ENCODE assay signal across 10 cellular contexts in genomic region chr15:70348581-70349344, GRCh38.
DNase-seq lines count a peak whose midpoint lies in the region; ATAC-seq and TF ChIP-seq lines count a peak whose summit lies in the region.
"Had no signal": no experiment of that assay in that cellular context is flagged by ENCODE, and none has a peak within 500 bp of the region (broad histone marks: within the 10 kb centered on the region; RNA-seq: fewer than 3 reads in every experiment).

No MANE protein-coding gene starts in this region.

- H3K36me3 ChIP-seq in BE2C (no peaks in the 10 kb centered on the region), adrenal gland (replicated peaks in 1 of 2) (no peaks in the 10 kb centered on the region), mucosa of descending colon (ENCODE audit: low read depth) (no peaks in the 10 kb centered on the region)

- whole genome bisulfite sequencing in adrenal gland, 4 donors: 63 to 70% (median 67%) methylated on average over 17 of the region's 17 CpGs

- no peak for TF ChIP-seq POLR2A in adrenal gland (IDR thresholded peaks at IDR 0.05)

- H3K27ac ChIP-seq in adrenal gland: peak overlapping the region in 2 of 5 donors; percentile 26 to 72

- peak; percentile 51 for ATAC-seq in mucosa of descending colon
- ATAC-seq in GM21526 (IDR thresholded peaks at IDR 0.05; ENCODE audit: low FRiP score, unreplicated experiment): no peak
- ATAC-seq in activated CD4-positive, CD25-positive, alpha-beta regulatory T cell treated with anti-CD3 and anti-CD28 coated beads, Interleukin-2, amount 50 U/mL, for 24 hours: no peak
- ATAC-seq in HG03457 (IDR thresholded peaks at IDR 0.05; ENCODE audit: unreplicated experiment): no peak

- no peaks in the 10 kb centered on the region for H3K9me3 Mint-ChIP-seq in activated T-helper 2 cell treated with anti-CD3 and anti-CD28 coated beads, Interferon-gamma antibody, Interleukin-2, Interleukin-4, amounts not matched to agents 10 μg/mL and 5 μg/mL and 100 μg/mL, durations not matched to agents 14 hours and 24 hours and 36 hours
- H3K9me3 Mint-ChIP-seq: CD8-positive, alpha-beta memory T cell had no signal

- peaks cover 17% of the 10 kb centered on the region for H3K27me3 Mint-ChIP-seq in activated T-helper 2 cell treated with anti-CD3 and anti-CD28 coated beads, Interferon-gamma antibody, Interleukin-2, Interleukin-4, amounts not matched to agents 10 μg/mL and 5 μg/mL and 100 μg/mL, durations not matched to agents 14 hours and 24 hours and 36 hours (ENCODE audit: low read depth)

- TF ChIP-seq CTCF in BE2C (IDR thresholded peaks at IDR 0.05; ENCODE audit: low read depth, low read length) (0 out of 2 replicates have a peak, but pooled peaks have one; percentile 15), adrenal gland (IDR thresholded peaks at IDR 0.05) (no peak), mucosa of descending colon (IDR thresholded peaks at IDR 0.05) (no peak)

- H3K4me3 ChIP-seq in BE2C (ENCODE audit: low read depth, low read length): peak overlapping the region; percentile 23
- no peak overlapping the region for H3K4me3 ChIP-seq in adrenal gland
- H3K4me3 ChIP-seq in mucosa of descending colon: no peak overlapping the region

- H3K4me1 Mint-ChIP-seq in activated T-helper 2 cell treated with anti-CD3 and anti-CD28 coated beads, Interferon-gamma antibody, Interleukin-2, Interleukin-4, amounts not matched to agents 10 μg/mL and 5 μg/mL and 100 μg/mL, durations not matched to agents 14 hours and 24 hours and 36 hours (ENCODE audit: low read depth): no peaks in the 10 kb centered on the region

- H3K27me3 ChIP-seq in BE2C (no peaks in the 10 kb centered on the region), adrenal gland (no peaks in the 10 kb centered on the region)

- DNase-seq in BE2C (peak; percentile 85), NCI-H146 (lab: John Stamatoyannopoulos, UW) (peak; percentile 80), adrenal gland (peak in 6 of 7 donors; percentile 41 to 72 (median 58)), mucosa of descending colon (peak in 1 of 3 donors; percentile 15)
- no peak for DNase-seq in activated T-helper 2 cell treated with anti-CD3 and anti-CD28 coated beads, Interferon-gamma antibody, Interleukin-2, Interleukin-4, amounts not matched to agents 10 μg/mL and 5 μg/mL and 100 μg/mL, durations not matched to agents 14 hours and 24 hours and 36 hours (ENCODE audit: low spot score)
- DNase-seq: CD8-positive, alpha-beta memory T cell; cortex of kidney had no signal

- intact Hi-C loops in adrenal gland (cut with DNase I): no loop called here
- intact Hi-C loops in mucosa of descending colon (cut with DNase I, micrococcal nuclease): no loop called here
- intact Hi-C loops in activated T-helper 2 cell treated with anti-CD3 and anti-CD28 coated beads, Interferon-gamma antibody, Interleukin-2, Interleukin-4, amounts not matched to agents 10 μg/mL and 5 μg/mL and 100 μg/mL, durations not matched to agents 14 hours and 24 hours and 36 hours (cut with micrococcal nuclease): no loop called here

- H3K9me3 ChIP-seq in BE2C: no peaks in the 10 kb centered on the region
- H3K9me3 ChIP-seq in adrenal gland (replicated peaks in 1 of 3): no peaks in the 10 kb centered on the region
- H3K9me3 ChIP-seq in mucosa of descending colon: no peaks in the 10 kb centered on the region

- H3K27ac Mint-ChIP-seq in activated T-helper 2 cell treated with anti-CD3 and anti-CD28 coated beads, Interferon-gamma antibody, Interleukin-2, Interleukin-4, amounts not matched to agents 10 μg/mL and 5 μg/mL and 100 μg/mL, durations not matched to agents 14 hours and 24 hours and 36 hours: no peak overlapping the region

- H3K36me3 Mint-ChIP-seq in activated T-helper 2 cell treated with anti-CD3 and anti-CD28 coated beads, Interferon-gamma antibody, Interleukin-2, Interleukin-4, amounts not matched to agents 10 μg/mL and 5 μg/mL and 100 μg/mL, durations not matched to agents 14 hours and 24 hours and 36 hours (ENCODE audit: low read depth): no peaks in the 10 kb centered on the region
- H3K36me3 Mint-ChIP-seq: CD8-positive, alpha-beta memory T cell had no signal

- no peak overlapping the region for H3K4me3 Mint-ChIP-seq in activated T-helper 2 cell treated with anti-CD3 and anti-CD28 coated beads, Interferon-gamma antibody, Interleukin-2, Interleukin-4, amounts not matched to agents 10 μg/mL and 5 μg/mL and 100 μg/mL, durations not matched to agents 14 hours and 24 hours and 36 hours (ENCODE audit: low read depth)
- H3K4me3 Mint-ChIP-seq: CD8-positive, alpha-beta memory T cell had no signal

- H3K4me1 ChIP-seq in BE2C: peaks cover 28% of the 10 kb centered on the region
- no peaks in the 10 kb centered on the region for H3K4me1 ChIP-seq in adrenal gland (replicated peaks in 1 of 2)
- H3K4me1 ChIP-seq in mucosa of descending colon (ENCODE audit: low read depth): no peaks in the 10 kb centered on the region
